In genomic region chr14:69636051-69636639, GRCh38 we compare ENCODE assay signal across 8 cellular contexts. TPM values are rescaled to one million over a fixed set of nuclear protein-coding genes. Genes with fewer than 3 reads are reported as not detected.
DNase-seq lines count a peak whose midpoint lies in the region; ATAC-seq lines count a peak whose summit lies in the region.

No MANE protein-coding gene starts in this region.

- no peaks in the 10 kb centered on the region for H3K27me3 ChIP-seq in esophagus (ENCODE audit: control insufficient read depth in 1 of 2, insufficient read depth in 2 of 2, low read length in 2 of 2)

- H3K27ac ChIP-seq in esophagus (ENCODE audit: low read depth in 2 of 2, low read length in 1 of 2) = peak overlapping the region; percentile 35 to 65

- no peaks in the 10 kb centered on the region for H3K36me3 ChIP-seq in esophagus (ENCODE audit: control insufficient read depth in 2 of 2, insufficient read depth in 2 of 2, low read length in 1 of 2)

- peaks cover 19 to 21% of the 10 kb centered on the region in 2 donors for H3K4me1 ChIP-seq in esophagus (ENCODE audit: control insufficient read depth in 2 of 2, insufficient read depth in 2 of 2, low read length in 1 of 2)

- no peaks in the 10 kb centered on the region for H3K9me3 ChIP-seq in esophagus (ENCODE audit: control insufficient read depth in 2 of 2, insufficient read depth in 1 of 2, low read depth in 1 of 2, low read length in 1 of 2)

- 48 to 53% methylated on average over 4 of the region's 4 CpGs for WGBS in esophagus, 2 donors

- ATAC-seq in GM18868 (IDR thresholded peaks at IDR 0.05; ENCODE audit: unreplicated experiment) = peak; percentile 60

- DNase-seq in UCSD-AML1 (lab: John Stamatoyannopoulos, UW; ENCODE audit: unreplicated experiment) (peak; percentile 47), SIG-M5 treated with dmso at 0.1 percent for 504 hours (lab: John Stamatoyannopoulos, UW; ENCODE audit: unreplicated experiment) (no peak), nucleus accumbens (lab: John Stamatoyannopoulos, UW) (no peak), NCI-H2171 (lab: John Stamatoyannopoulos, UW) (no peak), activated gamma-delta T cell (lab: John Stamatoyannopoulos, UW) (no peak)
- peak; percentile 54 for DNase-seq in stimulated activated CD4-positive, alpha-beta T cell treated with anti-CD3 and anti-CD28 coated beads, Interleukin-4, amount 100 ng/mL, for 1 hour

- peak overlapping the region in 1 of 2 donors; percentile 15 for H3K4me3 ChIP-seq in esophagus (ENCODE audit: low read depth in 1 of 2, low read length in 2 of 2)

RNA-seq across cellular contexts. Expression of gene SUSD6, which starts 24.7 kb away (rescaled TPM):
- polyA plus RNA-seq in esophagus = 10 to 100 TPM; 16.2 to 30.3 TPM

Comparison
In these comparisons a context has a peak if more than half of its experiments do, and no peak if none do; other contexts are left out.
1. DNase-seq: peak in UCSD-AML1 (single experiment) and stimulated activated CD4-positive, alpha-beta T cell treated with anti-CD3 and anti-CD28 coated beads, Interleukin-4, amount 100 ng/mL, for 1 hour (single experiment); none in SIG-M5 treated with dmso at 0.1 percent for 504 hours (single experiment), nucleus accumbens (0 of 56), NCI-H2171 (single experiment) and activated gamma-delta T cell (single experiment).